8 cellular contexts compared by ENCODE assay signal in the genomic region with DNA sequence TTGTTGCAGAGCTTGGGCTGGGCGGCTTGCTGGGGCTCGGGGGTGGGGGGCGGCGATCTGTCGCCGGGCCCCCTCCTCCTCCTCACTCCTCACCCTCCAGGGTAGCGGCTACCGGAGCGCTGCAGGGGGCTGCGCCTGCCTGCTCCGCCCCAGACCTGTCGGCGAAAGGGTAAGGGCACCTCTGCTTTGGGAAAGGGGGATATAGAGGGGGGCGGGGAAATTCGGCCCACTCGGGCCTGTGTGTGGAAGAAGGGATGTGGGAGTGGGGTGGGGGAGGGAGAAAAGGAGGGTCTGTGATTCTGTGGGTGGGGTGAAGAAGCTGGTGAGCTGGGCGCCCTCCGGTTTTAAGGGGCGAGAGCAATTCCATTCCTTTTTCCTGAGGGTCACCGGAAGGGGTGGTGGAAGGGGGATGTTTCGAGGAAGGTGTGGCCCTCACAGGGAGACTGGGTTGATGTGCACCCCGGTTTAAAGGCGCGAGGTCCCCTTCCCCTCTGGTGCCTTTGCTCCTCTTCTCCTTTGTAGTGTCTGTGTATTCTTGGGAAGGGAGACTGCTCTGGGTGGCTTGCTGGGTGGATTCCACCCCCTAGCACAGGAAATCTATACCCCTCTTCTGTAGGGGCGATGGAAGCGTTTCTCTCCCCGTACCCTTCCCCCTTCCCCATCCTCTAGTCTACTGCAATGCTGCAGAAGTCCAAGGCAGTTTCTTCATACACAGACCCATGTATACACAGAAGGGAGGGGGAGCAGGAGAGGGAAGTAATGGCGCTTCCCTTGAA. TPM values are rescaled to one million over a fixed set of nuclear protein-coding genes. Genes with fewer than 3 reads are reported as not detected.
A peak's percentile ranks its signal among the peaks of the same experiment; 100 is the strongest.
DNase-seq lines count a peak whose midpoint lies in the region; ATAC-seq lines count a peak whose summit lies in the region.

No MANE protein-coding gene starts in this region.

- no peaks in the 10 kb centered on the region for H3K9me3 Mint-ChIP-seq in stimulated activated naive CD8-positive, alpha-beta T cell treated with anti-CD3 and anti-CD28 coated beads, Interleukin-15, Interleukin-2, amounts not matched to agents 100 ng/mL and 50 ng/mL, for 24 hours

- peaks cover 18% of the 10 kb centered on the region for H3K36me3 Mint-ChIP-seq in stimulated activated naive CD8-positive, alpha-beta T cell treated with anti-CD3 and anti-CD28 coated beads, Interleukin-15, Interleukin-2, amounts not matched to agents 100 ng/mL and 50 ng/mL, for 24 hours (ENCODE audit: low read depth)

- peak overlapping the region; percentile 94 for H3K4me3 Mint-ChIP-seq in stimulated activated naive CD8-positive, alpha-beta T cell treated with anti-CD3 and anti-CD28 coated beads, Interleukin-15, Interleukin-2, amounts not matched to agents 100 ng/mL and 50 ng/mL, for 24 hours

- no peaks in the 10 kb centered on the region for H3K27me3 Mint-ChIP-seq in stimulated activated naive CD8-positive, alpha-beta T cell treated with anti-CD3 and anti-CD28 coated beads, Interleukin-15, Interleukin-2, amounts not matched to agents 100 ng/mL and 50 ng/mL, for 24 hours

- ATAC-seq in HG03439 (IDR thresholded peaks at IDR 0.05; ENCODE audit: unreplicated experiment) = peak; percentile 13
- ATAC-seq in left lobe of liver = peak; percentile 22

- H3K4me1 Mint-ChIP-seq in stimulated activated naive CD8-positive, alpha-beta T cell treated with anti-CD3 and anti-CD28 coated beads, Interleukin-15, Interleukin-2, amounts not matched to agents 100 ng/mL and 50 ng/mL, for 24 hours (ENCODE audit: low read depth) = peaks cover 46% of the 10 kb centered on the region

- DNase-seq in activated T-cell treated with anti-CD3 and anti-CD28 coated beads, Interleukin-2, amount 50 U/mL, for 1 hour = peak; percentile 25
- DNase-seq in activated T-cell treated with anti-CD3 and anti-CD28 coated beads for 4 hours (no peak), SK-N-DZ (ENCODE audit: low spot score) (peak; percentile 49), cerebellum (ENCODE audit: low spot score) (peak; percentile 41), left lobe of liver (ENCODE audit: low spot score) (peak; percentile 48), HCEC 1CT (no peak)

- peak overlapping the region; percentile 90 for H3K27ac Mint-ChIP-seq in stimulated activated naive CD8-positive, alpha-beta T cell treated with anti-CD3 and anti-CD28 coated beads, Interleukin-15, Interleukin-2, amounts not matched to agents 100 ng/mL and 50 ng/mL, for 24 hours

RNA-seq across cellular contexts. Expression of a gene that starts 0.9 kb away (rescaled TPM):
- 20.3 and 21.9 TPM in 2 replicates for polyA plus RNA-seq in SK-N-DZ (2014; cell fraction: cytosol; rRNA removed)
- polyA plus RNA-seq in SK-N-DZ (2014; cell fraction: nucleus; rRNA removed) = 24.0 and 34.9 TPM in 2 replicates
- 131 TPM for total RNA-seq in cerebellum
- total RNA-seq in left lobe of liver = 20.9 TPM

Comparison
In these comparisons a context has a peak if more than half of its experiments do, and no peak if none do; other contexts are left out.
1. DNase-seq: peak in activated T-cell treated with anti-CD3 and anti-CD28 coated beads, Interleukin-2, amount 50 U/mL, for 1 hour (single experiment), SK-N-DZ (single experiment), cerebellum (single experiment) and left lobe of liver (single experiment); none in activated T-cell treated with anti-CD3 and anti-CD28 coated beads for 4 hours (single experiment) and HCEC 1CT (single experiment).